In the genomic region with DNA sequence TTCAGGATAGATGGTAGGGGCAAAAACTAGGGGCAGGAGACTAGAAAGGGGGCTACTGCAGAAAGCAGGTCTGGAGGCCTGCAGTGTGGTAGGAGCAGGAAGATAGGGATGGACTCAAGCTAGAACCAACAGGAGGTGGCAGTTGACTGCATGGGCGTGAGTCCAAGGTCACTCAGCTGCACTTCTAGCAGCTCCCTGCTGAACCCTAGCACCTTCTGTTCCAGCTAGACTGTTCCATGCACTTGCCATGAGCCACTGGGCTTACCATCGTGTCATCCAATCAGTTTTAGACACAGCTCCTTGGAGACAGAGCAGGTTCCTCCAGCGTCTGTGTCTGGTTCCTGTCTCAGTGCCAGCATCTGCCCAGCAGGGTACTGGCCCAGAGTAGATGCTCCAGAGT, we compare ENCODE assay signal across 1 cellular context.
TF ChIP-seq lines count a peak whose summit lies in the region.

No MANE protein-coding gene starts in this region.

TF ChIP-seq in H1, 55 proteins besides CTCF, POLR2A, EP300 and RAD21 (continued from another document):
- no peak for TF ChIP-seq HDAC2 (IDR thresholded peaks at IDR 0.05; ENCODE audit: borderline replicate concordance in 1 of 2, low read depth in 2 of 2, low read length in 2 of 2)
- TF ChIP-seq, protein P1, sequence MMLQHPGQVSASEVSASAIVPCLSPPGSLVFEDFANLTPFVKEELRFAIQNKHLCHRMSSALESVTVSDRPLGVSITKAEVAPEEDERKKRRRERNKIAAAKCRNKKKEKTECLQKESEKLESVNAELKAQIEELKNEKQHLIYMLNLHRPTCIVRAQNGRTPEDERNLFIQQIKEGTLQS (IDR thresholded peaks at IDR 0.05; ENCODE audit: insufficient read depth, low read depth, low read length): no peak
- TF ChIP-seq USF2 (IDR thresholded peaks at IDR 0.05; ENCODE audit: low read length): no peak
- TF ChIP-seq BRCA1 (IDR thresholded peaks at IDR 0.05; ENCODE audit: low read depth, low read length): no peak
- TF ChIP-seq SP1 (IDR thresholded peaks at IDR 0.05; ENCODE audit: low read depth, low read length): no peak
- TF ChIP-seq POU5F1 (IDR thresholded peaks at IDR 0.05; ENCODE audit: low read depth, low read length): no peak
- no peak for TF ChIP-seq CBX8 (IDR thresholded peaks at IDR 0.05; ENCODE audit: borderline replicate concordance, low read depth, low read length)
- no peak for TF ChIP-seq BACH1 (IDR thresholded peaks at IDR 0.05; ENCODE audit: low read length)
- no peak for TF ChIP-seq TAF7 (optimal IDR thresholded peaks at IDR 0.05; ENCODE audit: borderline replicate concordance, low read depth, low read length)
- no peak for TF ChIP-seq FOSL1 (IDR thresholded peaks at IDR 0.05; ENCODE audit: insufficient read depth, low read depth, low read length)
TF ChIP-seq in H1: peak in this region for 0.
